10 cellular contexts compared by ENCODE assay signal in genomic region chr5:95621839-95622629, GRCh38. TPM values are rescaled to one million over a fixed set of nuclear protein-coding genes. Genes with fewer than 3 reads are reported as not detected.
DNase-seq lines count a peak whose midpoint lies in the region; ATAC-seq and TF ChIP-seq lines count a peak whose summit lies in the region.
"Had no signal": no experiment of that assay in that cellular context is flagged by ENCODE, and none has a peak within 500 bp of the region (broad histone marks: within the 10 kb centered on the region; RNA-seq: fewer than 3 reads in every experiment).

No MANE protein-coding gene starts in this region.

- H3K4me1 Mint-ChIP-seq in CD4-positive, CD25-positive, alpha-beta regulatory T cell, result peaks cover 13 to 37% (median 23%) of the 10 kb centered on the region in 4 donors

- H3K27ac ChIP-seq in CD4-positive, CD25-positive, alpha-beta regulatory T cell (ENCODE audit: insufficient read depth, low read length, poor library complexity, severe bottlenecking), result no peak overlapping the region
- H3K27ac ChIP-seq in coronary artery, result no peak overlapping the region
- H3K27ac ChIP-seq: cardiac muscle cell had no signal

- H3K9me3 Mint-ChIP-seq in CD4-positive, CD25-positive, alpha-beta regulatory T cell, result peaks cover 0 to 6% (median 0%) of the 10 kb centered on the region in 7 donors

- ATAC-seq in CD4-positive, CD25-positive, alpha-beta regulatory T cell (ENCODE audit: low read depth in 2 of 2), result no peak
- ATAC-seq in mucosa of descending colon, result peak; percentile 34
- no peak for ATAC-seq in HG02973 (IDR thresholded peaks at IDR 0.05; ENCODE audit: unreplicated experiment)

- intact Hi-C loops in mucosa of descending colon (cut with DNase I, micrococcal nuclease), result no loop called here

- H3K4me3 Mint-ChIP-seq in CD4-positive, CD25-positive, alpha-beta regulatory T cell, result peak overlapping the region; percentile 65 to 87 (median 86)

- H3K27ac Mint-ChIP-seq in CD4-positive, CD25-positive, alpha-beta regulatory T cell, result peak overlapping the region in 2 of 3 donors; percentile 6 to 48

- H3K9me3 ChIP-seq in CD4-positive, CD25-positive, alpha-beta regulatory T cell (ENCODE audit: control insufficient read depth in 2 of 2, low read length in 2 of 2), result no peaks in the 10 kb centered on the region
- no peaks in the 10 kb centered on the region for H3K9me3 ChIP-seq in mucosa of descending colon

- H3K36me3 Mint-ChIP-seq in CD4-positive, CD25-positive, alpha-beta regulatory T cell, result peaks cover 7% of the 10 kb centered on the region

- peak in 2 of 3 donors; percentile 27 to 56 for DNase-seq in CD4-positive, CD25-positive, alpha-beta regulatory T cell
- DNase-seq in KBM-7 (peak; percentile 78), mucosa of descending colon (peak in 1 of 3 donors; percentile 33), coronary artery (ENCODE audit: low spot score) (no peak), NCI-H1105 (lab: John Stamatoyannopoulos, UW) (no peak), COR-L47 (lab: John Stamatoyannopoulos, UW) (no peak)
- peak; percentile 29 for DNase-seq in activated effector memory CD4-positive, alpha-beta T cell treated with Interleukin-2 at 50 U/mL for 16 hours
- DNase-seq: KG1 had no signal

- no peak for TF ChIP-seq CTCF in mucosa of descending colon (IDR thresholded peaks at IDR 0.05)
- TF ChIP-seq CTCF in coronary artery (IDR thresholded peaks at IDR 0.05), result no peak

- H3K4me3 ChIP-seq in CD4-positive, CD25-positive, alpha-beta regulatory T cell (ENCODE audit: low read depth, low read length), result peak overlapping the region; percentile 53
- H3K4me3 ChIP-seq in mucosa of descending colon (no peak overlapping the region), coronary artery (no peak overlapping the region)

- in situ Hi-C loops in KBM-7 (cut with MboI; ENCODE audit: low pct_unique_long_range_greater_than_20kb, low sequenced_read_pairs), result no loop called here

- no peaks in the 10 kb centered on the region for H3K36me3 ChIP-seq in CD4-positive, CD25-positive, alpha-beta regulatory T cell (ENCODE audit: control insufficient read depth, insufficient read depth, low read length)
- no peaks in the 10 kb centered on the region for H3K36me3 ChIP-seq in mucosa of descending colon (ENCODE audit: low read depth)
- H3K36me3 ChIP-seq: cardiac muscle cell had no signal

- H3K27me3 Mint-ChIP-seq in CD4-positive, CD25-positive, alpha-beta regulatory T cell, result peaks cover 22% of the 10 kb centered on the region

- H3K27me3 ChIP-seq in CD4-positive, CD25-positive, alpha-beta regulatory T cell (ENCODE audit: control insufficient read depth, insufficient read depth, low read length), result peaks cover 5% of the 10 kb centered on the region

- H3K4me1 ChIP-seq in CD4-positive, CD25-positive, alpha-beta regulatory T cell (ENCODE audit: control insufficient read depth, insufficient read depth, low read length, poor library complexity, severe bottlenecking), result peaks cover 29% of the 10 kb centered on the region
- peaks cover 6% of the 10 kb centered on the region for H3K4me1 ChIP-seq in mucosa of descending colon (ENCODE audit: low read depth)

RNA-seq across cellular contexts. Expression of gene GPR150, which starts 2.1 kb away (rescaled TPM):
- total RNA-seq in CD4-positive, CD25-positive, alpha-beta regulatory T cell, result 0.37 TPM
- under 1 TPM; 0.19 to 0.77 (median 0.65) TPM for polyA plus RNA-seq in CD4-positive, CD25-positive, alpha-beta regulatory T cell
- under 1 TPM; 0.28 to 0.49 (median 0.41) TPM for total RNA-seq in mucosa of descending colon

RNA-seq across cellular contexts. Expression of gene RFESD, which starts 24.5 kb away (rescaled TPM):
- 2.2 TPM for total RNA-seq in CD4-positive, CD25-positive, alpha-beta regulatory T cell
- polyA plus RNA-seq in CD4-positive, CD25-positive, alpha-beta regulatory T cell, result 10 to 100 TPM in 3 of 4 donors, 1 to 10 TPM in 1; 5.1 to 12.1 (median 10.1) TPM
- 1 to 10 TPM in 2 of 3 donors, under 1 TPM in 1; 0.31 to 2.5 (median 1.4) TPM for total RNA-seq in mucosa of descending colon

Comparison
In these comparisons a context has a peak if more than half of its experiments do, and no peak if none do; other contexts are left out.
1. DNase-seq: peak in CD4-positive, CD25-positive, alpha-beta regulatory T cell (2 of 3), KBM-7 (single experiment) and activated effector memory CD4-positive, alpha-beta T cell treated with Interleukin-2 at 50 U/mL for 16 hours (single experiment); none in coronary artery (single experiment), NCI-H1105 (single experiment) and COR-L47 (single experiment).